ENCODE assay signal across 11 cellular contexts in genomic region chr21:38498057-38498833, GRCh38. TPM values are rescaled to one million over a fixed set of nuclear protein-coding genes. Genes with fewer than 3 reads are reported as not detected.
DNase-seq lines count a peak whose midpoint lies in the region; ATAC-seq and TF ChIP-seq lines count a peak whose summit lies in the region.
"Had no signal": no experiment of that assay in that cellular context is flagged by ENCODE, and none has a peak within 500 bp of the region (broad histone marks: within the 10 kb centered on the region; RNA-seq: fewer than 3 reads in every experiment).

Gene ERG (minus strand): TSS chr21:38498477. CDS start chr21:38498380, 97 bp downstream.

- H3K27me3 ChIP-seq in ascending aorta (no peaks in the 10 kb centered on the region), neural progenitor cell (no peaks in the 10 kb centered on the region), transverse colon (no peaks in the 10 kb centered on the region)

- H4K20me1 ChIP-seq in neural progenitor cell (ENCODE audit: low read depth): no peaks in the 10 kb centered on the region

- peaks cover 24% of the 10 kb centered on the region for H3K4me1 Mint-ChIP-seq in neural progenitor cell

- H3F3A ChIP-seq in neural progenitor cell (ENCODE audit: low read depth): no peaks in the 10 kb centered on the region

- intact Hi-C loops in ascending aorta (cut with DNase I): no loop called here
- intact Hi-C loops in Right ventricle myocardium inferior (cut with DNase I): loop anchor here (2.0 to 10.0 kb wide), 3 partner anchors 23 to 557 kb away; no protein-coding TSS in a partner anchor
- intact Hi-C loops in transverse colon (cut with DNase I; ENCODE audit: low total_unique reads): no loop called here

- in situ Hi-C loops in transverse colon (cut with MboI; ENCODE audit: low pct_ligation_motif_present in 1 of 4, low pct_unique_long_range_greater_than_20kb in 1 of 4, low sequenced_read_pairs in 3 of 4): no loop called here

- no peak within 1 kb of the TSS for H3K4me3 Mint-ChIP-seq in neural progenitor cell
- H3K4me3 Mint-ChIP-seq: H9 had no signal

- no peak for DNase-seq in ascending aorta (ENCODE audit: low spot score in 2 of 2)
- no peak for DNase-seq in Right ventricle myocardium inferior (ENCODE audit: missing footprints)
- DNase-seq in neural progenitor cell (ENCODE audit: low spot score): no peak
- no peak for DNase-seq in transverse colon
- DNase-seq in hippocampal formation (lab: John Stamatoyannopoulos, UW): no peak
- no peak for DNase-seq in activated CD8-positive, alpha-beta memory T cell treated with anti-CD3 and anti-CD28 coated beads, Interleukin-2, amount 50 U/mL, for 4 hours
- DNase-seq: anterior cingulate cortex, H9, NCI-H1694 treated with DMSO at 0.1 percent for 48 hours had no signal

- no peak for TF ChIP-seq EP300 in transverse colon (IDR thresholded peaks at IDR 0.05; ENCODE audit: low read depth)

- TF ChIP-seq CTCF in ascending aorta (IDR thresholded peaks at IDR 0.05) (no peak), neural progenitor cell (IDR thresholded peaks at IDR 0.05) (no peak), transverse colon (IDR thresholded peaks at IDR 0.05) (no peak)

- no peaks in the 10 kb centered on the region for H3K36me3 ChIP-seq in ascending aorta
- H3K36me3 ChIP-seq in neural progenitor cell: no peaks in the 10 kb centered on the region
- no peaks in the 10 kb centered on the region for H3K36me3 ChIP-seq in transverse colon

- H3K4me3 ChIP-seq in ascending aorta (peak within 1 kb of the TSS in 1 of 2 donors; percentile 37), neural progenitor cell (no peak within 1 kb of the TSS), transverse colon (peak within 1 kb of the TSS in 1 of 4 donors; percentile 4)

- H3K9me3 Mint-ChIP-seq in neural progenitor cell: no peaks in the 10 kb centered on the region
- H3K9me3 Mint-ChIP-seq: H9 had no signal

- WGBS in transverse colon (ENCODE audit: low coverage in 1 of 2), 2 donors: 56 to 62% methylated on average over 4 to 12 of the region's 12 CpGs

- ATAC-seq in Right ventricle myocardium inferior: no peak
- no peak for ATAC-seq in GM19463 (IDR thresholded peaks at IDR 0.05; ENCODE audit: unreplicated experiment)
- no peak for ATAC-seq in GM21717 (IDR thresholded peaks at IDR 0.05; ENCODE audit: unreplicated experiment)

- H3K4me1 ChIP-seq in ascending aorta (peaks cover 26 to 71% of the 10 kb centered on the region in 2 donors), neural progenitor cell (no peaks in the 10 kb centered on the region), transverse colon (peaks cover 0 to 6% (median 0%) of the 10 kb centered on the region in 4 donors)

- TF ChIP-seq POLR2A in transverse colon (IDR thresholded peaks at IDR 0.05): no peak

- no peaks in the 10 kb centered on the region for H3K79me2 ChIP-seq in neural progenitor cell (ENCODE audit: low read depth)

- peak within 1 kb of the TSS; percentile 77 to 84 for H3K27ac ChIP-seq in ascending aorta
- H3K27ac ChIP-seq in neural progenitor cell: no peak within 1 kb of the TSS
- H3K27ac ChIP-seq in transverse colon: peak within 1 kb of the TSS in 3 of 4 donors; percentile 14 to 41 (median 30)

- peaks cover 3% of the 10 kb centered on the region for H3K27me3 Mint-ChIP-seq in neural progenitor cell (ENCODE audit: insufficient read depth, low read depth)

- H2AFZ ChIP-seq in neural progenitor cell (replicated peaks): no peak within 1 kb of the TSS

- H3K4me2 ChIP-seq in neural progenitor cell: no peak within 1 kb of the TSS

- H3K36me3 Mint-ChIP-seq in neural progenitor cell: no peaks in the 10 kb centered on the region

- H3K9ac ChIP-seq in neural progenitor cell: no peak within 1 kb of the TSS

- H3K9me3 ChIP-seq in ascending aorta (no peaks in the 10 kb centered on the region), neural progenitor cell (ENCODE audit: low read depth) (no peaks in the 10 kb centered on the region), transverse colon (no peaks in the 10 kb centered on the region)

- H3K27ac Mint-ChIP-seq in neural progenitor cell: peak within 1 kb of the TSS; percentile 16

RNA-seq across cellular contexts. Expression of gene ERG, which starts in this region (rescaled TPM):
- total RNA-seq in ascending aorta (28.5 TPM), Right ventricle myocardium inferior (18.1 TPM), neural progenitor cell (ENCODE audit: low replicate concordance) (0.09 TPM in 1 of 2 replicates, not detected in the other), transverse colon (1 to 10 TPM; 1.5 to 8.6 (median 3.7) TPM)
